8 cellular contexts compared by ENCODE assay signal in the genomic region with DNA sequence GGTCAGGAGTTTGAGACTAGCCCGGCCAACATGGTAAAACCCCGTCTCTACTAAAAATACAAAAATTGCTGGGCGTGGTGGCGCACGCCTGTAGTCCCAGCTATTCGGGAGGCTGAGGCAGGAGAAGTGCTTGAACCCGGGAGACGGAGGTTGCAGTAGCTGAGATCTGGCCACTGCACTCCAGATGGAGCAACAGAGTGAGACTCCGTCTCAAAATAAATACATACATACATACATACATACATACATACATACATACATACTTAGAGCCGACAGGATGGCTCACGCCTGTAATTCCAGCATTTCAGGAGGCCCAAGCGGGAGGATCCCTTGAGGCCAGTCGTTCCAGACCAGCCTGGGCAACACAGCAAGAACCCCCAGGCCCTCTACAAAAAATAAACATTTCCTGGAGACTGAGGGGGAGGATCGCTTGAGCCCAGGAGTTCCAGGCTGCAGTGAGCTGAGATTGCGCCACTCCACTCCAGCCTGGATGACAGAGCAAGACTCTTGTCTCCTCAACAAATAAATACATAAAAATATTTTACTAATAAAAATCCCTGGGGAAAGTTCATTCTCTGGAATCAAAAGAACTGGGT. TPM values are rescaled to one million over a fixed set of nuclear protein-coding genes. Genes with fewer than 3 reads are reported as not detected.
DNase-seq lines count a peak whose midpoint lies in the region; ATAC-seq lines count a peak whose summit lies in the region.

No MANE protein-coding gene starts in this region.

- peak overlapping the region; percentile 68 to 90 (median 82); a peak in 18 of 22 replicates for H3K27ac ChIP-seq in BLaER1 treated with 17β-estradiol and CSF1 and Interleukin-3, amounts not matched to agents 10 nM and 100 nM
- no peak overlapping the region for H3K27ac ChIP-seq in duodenal mucosa (ENCODE audit: low read depth, low read length)

- peak overlapping the region; percentile 94 to 99 for H3K27ac Mint-ChIP-seq in natural killer cell treated with Interleukin-12 subunit alpha and Interleukin-12 subunit beta and Interleukin-15 and Interleukin-18, amount 100 ng/mL, for 72 hours

- H3K9me3 ChIP-seq in BLaER1 treated with 17β-estradiol and CSF1 and Interleukin-3, amounts not matched to agents 10 nM and 100 nM (replicated peaks in 1 of 11): no peaks in the 10 kb centered on the region
- no peaks in the 10 kb centered on the region for H3K9me3 ChIP-seq in duodenal mucosa (ENCODE audit: control insufficient read depth in 1 of 2, low read length in 2 of 2)

- H3K4me1 ChIP-seq in BLaER1 treated with 17β-estradiol and CSF1 and Interleukin-3, amounts not matched to agents 10 nM and 100 nM: peaks cover 32 to 47% (median 42%) of the 10 kb centered on the region in 10 experiments
- peaks cover 9 to 14% of the 10 kb centered on the region in 2 donors for H3K4me1 ChIP-seq in duodenal mucosa (ENCODE audit: control insufficient read depth in 1 of 2, insufficient read depth in 2 of 2, low read length in 2 of 2)

- H3K9me3 Mint-ChIP-seq in natural killer cell treated with Interleukin-12 subunit alpha and Interleukin-12 subunit beta and Interleukin-15 and Interleukin-18, amount 100 ng/mL, for 72 hours: no peaks in the 10 kb centered on the region

- H3K4me2 ChIP-seq in BLaER1 treated with 17β-estradiol and CSF1 and Interleukin-3, amounts not matched to agents 10 nM and 100 nM: peak overlapping the region; percentile 89 to 100 (median 98)

- peaks cover 0 to 17% (median 0%) of the 10 kb centered on the region in 11 experiments; a peak in 7 of 22 replicates for H4K20me1 ChIP-seq in BLaER1 treated with 17β-estradiol and CSF1 and Interleukin-3, amounts not matched to agents 10 nM and 100 nM

- H3K4me1 Mint-ChIP-seq in natural killer cell treated with Interleukin-12 subunit alpha and Interleukin-12 subunit beta and Interleukin-15 and Interleukin-18, amount 100 ng/mL, for 72 hours (ENCODE audit: low read depth in 2 of 2): peaks cover 15 to 17% of the 10 kb centered on the region in 2 donors

- ATAC-seq in natural killer cell treated with Interleukin-12 subunit alpha and Interleukin-12 subunit beta and Interleukin-15 and Interleukin-18, amount 100 ng/mL, for 72 hours: no peak
- ATAC-seq in HG03571 (IDR thresholded peaks at IDR 0.05; ENCODE audit: unreplicated experiment) (no peak), GM21526 (IDR thresholded peaks at IDR 0.05; ENCODE audit: low FRiP score, unreplicated experiment) (no peak)

- H3K36me3 ChIP-seq in BLaER1 treated with 17β-estradiol and CSF1 and Interleukin-3, amounts not matched to agents 10 nM and 100 nM: no peaks in the 10 kb centered on the region; a peak in 1 of 22 replicates
- H3K36me3 ChIP-seq in duodenal mucosa (ENCODE audit: control insufficient read depth in 1 of 2, insufficient read depth in 2 of 2, low read length in 2 of 2): no peaks in the 10 kb centered on the region

- peak overlapping the region; percentile 82 to 96 (median 92) for H3K4me3 ChIP-seq in BLaER1 treated with 17β-estradiol and CSF1 and Interleukin-3, amounts not matched to agents 10 nM and 100 nM
- H3K4me3 ChIP-seq in duodenal mucosa (ENCODE audit: low read depth in 1 of 2, low read length in 2 of 2): peak overlapping the region; percentile 87 to 99

- DNase-seq in NCI-H226 (peak; percentile 88), OCI-M2 (lab: John Stamatoyannopoulos, UW; ENCODE audit: unreplicated experiment) (no peak), NCI-H446 treated with DMSO at 0.1 percent for 48 hours (lab: John Stamatoyannopoulos, UW) (no peak)
- no peak for DNase-seq in natural killer cell treated with Interleukin-12 subunit alpha and Interleukin-12 subunit beta and Interleukin-15 and Interleukin-18, amount 100 ng/mL, for 72 hours (ENCODE audit: low spot score)

- H3K27me3 ChIP-seq in BLaER1 treated with 17β-estradiol and CSF1 and Interleukin-3, amounts not matched to agents 10 nM and 100 nM: no peaks in the 10 kb centered on the region
- no peaks in the 10 kb centered on the region for H3K27me3 ChIP-seq in duodenal mucosa (ENCODE audit: control insufficient read depth in 1 of 2, insufficient read depth in 2 of 2, low read length in 2 of 2)

- no peaks in the 10 kb centered on the region for H3K36me3 Mint-ChIP-seq in natural killer cell treated with Interleukin-12 subunit alpha and Interleukin-12 subunit beta and Interleukin-15 and Interleukin-18, amount 100 ng/mL, for 72 hours

- peak overlapping the region; percentile 72 to 88 (median 85); a peak in 19 of 22 replicates for H3K9ac ChIP-seq in BLaER1 treated with 17β-estradiol and CSF1 and Interleukin-3, amounts not matched to agents 10 nM and 100 nM
- peak overlapping the region; percentile 77 to 95 for H3K9ac ChIP-seq in duodenal mucosa (ENCODE audit: low read depth in 1 of 2, low read length in 2 of 2)

- no peaks in the 10 kb centered on the region for H3K27me3 Mint-ChIP-seq in natural killer cell treated with Interleukin-12 subunit alpha and Interleukin-12 subunit beta and Interleukin-15 and Interleukin-18, amount 100 ng/mL, for 72 hours

- H3K4me3 Mint-ChIP-seq in natural killer cell treated with Interleukin-12 subunit alpha and Interleukin-12 subunit beta and Interleukin-15 and Interleukin-18, amount 100 ng/mL, for 72 hours: peak overlapping the region; percentile 99

RNA-seq across cellular contexts. Expression of gene FBXL18, which starts 0.9 kb away (rescaled TPM):
- 10 to 100 TPM; 14.0 to 28.1 TPM for total RNA-seq in natural killer cell treated with Interleukin-12 subunit alpha and Interleukin-12 subunit beta and Interleukin-15 and Interleukin-18, amount 100 ng/mL, for 72 hours

RNA-seq across cellular contexts. Expression of gene ACTB, which starts 15.9 kb away (rescaled TPM):
- over 10,000 TPM in 1 of 2 donors, 1,000 to 10,000 TPM in 1; 9,239 to 13,404 TPM for total RNA-seq in natural killer cell treated with Interleukin-12 subunit alpha and Interleukin-12 subunit beta and Interleukin-15 and Interleukin-18, amount 100 ng/mL, for 72 hours
